In genomic region chr10:52662255-52662654, GRCh38 we compare ENCODE assay signal across 2 cellular contexts.
TF ChIP-seq lines count a peak whose summit lies in the region.

No MANE protein-coding gene starts in this region.

TF ChIP-seq in GM23338, 12 proteins besides CTCF, POLR2A, EP300 and RAD21 (continued from another document):
- TF ChIP-seq STAT1 (IDR thresholded peaks at IDR 0.05; ENCODE audit: unreplicated experiment) (no peak), CREB1 (CRISPR knock-in tag; IDR thresholded peaks at IDR 0.05; ENCODE audit: low read depth) (no peak), ZNF331 (CRISPR knock-in tag; IDR thresholded peaks at IDR 0.05; ENCODE audit: low read depth) (no peak), ETS1 (IDR thresholded peaks at IDR 0.05) (no peak)

TF ChIP-seq in HepG2, 621 proteins besides CTCF, POLR2A, EP300 and RAD21 (continued from another document):
- TF ChIP-seq NFE2 (CRISPR knock-in tag; IDR thresholded peaks at IDR 0.05) (no peak), ZNF572 (CRISPR knock-in tag; IDR thresholded peaks at IDR 0.05) (no peak)
